15 cellular contexts compared by ENCODE assay signal in genomic region chr15:98715890-98716443, GRCh38.
A peak's percentile ranks its signal among the peaks of the same experiment; 100 is the strongest.
DNase-seq lines count a peak whose midpoint lies in the region; TF ChIP-seq lines count a peak whose summit lies in the region.
"Had no signal": no experiment of that assay in that cellular context is flagged by ENCODE, and none has a peak within 500 bp of the region (broad histone marks: within the 10 kb centered on the region; RNA-seq: fewer than 3 reads in every experiment).

No MANE protein-coding gene starts in this region.

- no peaks in the 10 kb centered on the region for H3F3A ChIP-seq in Loucy (ENCODE audit: low read depth)

- TF ChIP-seq CTCF in Loucy (conservative IDR thresholded peaks at IDR 0.05; ENCODE audit: low read length), result no peak
- no peak for TF ChIP-seq CTCF in chondrocyte (IDR thresholded peaks at IDR 0.05)
- TF ChIP-seq CTCF in sigmoid colon (IDR thresholded peaks at IDR 0.05), result no peak
- no peak for TF ChIP-seq CTCF in HFFc6 (IDR thresholded peaks at IDR 0.05)
- no peak for TF ChIP-seq CTCF in osteocyte (IDR thresholded peaks at IDR 0.05)

- peak overlapping the region; percentile 30 for H3K4me2 ChIP-seq in Loucy (ENCODE audit: low read depth, low read length, poor library complexity, severe bottlenecking)

- no peak overlapping the region for H3K4me3 ChIP-seq in Loucy (ENCODE audit: low read length, poor library complexity, severe bottlenecking)
- H3K4me3 ChIP-seq in sigmoid colon, result no peak overlapping the region
- H3K4me3 ChIP-seq: lung, skin epidermis had no signal

- peaks cover 4% of the 10 kb centered on the region; the same call in 1 of the 2 replicates for H3K9me3 ChIP-seq in Loucy (ENCODE audit: insufficient read depth, low read depth, low read length)
- no peaks in the 10 kb centered on the region for H3K9me3 ChIP-seq in sigmoid colon

- TF ChIP-seq EP300 in sigmoid colon (IDR thresholded peaks at IDR 0.05), result no peak

- H3K4me1 Mint-ChIP-seq in activated T-cell treated with anti-CD3 and anti-CD28 coated beads, Interleukin-2, amount 50 U/mL, for 24 hours (ENCODE audit: low read depth), result peaks cover 73% of the 10 kb centered on the region
- H3K4me1 Mint-ChIP-seq in chondrocyte (ENCODE audit: low read depth), result peaks cover 65% of the 10 kb centered on the region
- H3K4me1 Mint-ChIP-seq in HFFc6 (ENCODE audit: low read depth), result peaks cover 72% of the 10 kb centered on the region
- peaks cover 75% of the 10 kb centered on the region for H3K4me1 Mint-ChIP-seq in osteocyte (ENCODE audit: unreplicated experiment)

- peak overlapping the region; percentile 36 for H3K27ac Mint-ChIP-seq in activated T-cell treated with anti-CD3 and anti-CD28 coated beads, Interleukin-2, amount 50 U/mL, for 24 hours
- H3K27ac Mint-ChIP-seq in chondrocyte (ENCODE audit: unreplicated experiment) (peak overlapping the region; percentile 46), HFFc6 (no peak overlapping the region), osteocyte (ENCODE audit: unreplicated experiment) (no peak overlapping the region)

- peaks cover 20% of the 10 kb centered on the region for H4K20me1 ChIP-seq in Loucy (ENCODE audit: insufficient read depth, low read length, poor library complexity, severe bottlenecking)

- H3K27me3 ChIP-seq in Loucy (ENCODE audit: insufficient read depth, low read length, poor library complexity, severe bottlenecking) (no peaks in the 10 kb centered on the region), sigmoid colon (no peaks in the 10 kb centered on the region)

- H3K36me3 Mint-ChIP-seq in activated T-cell treated with anti-CD3 and anti-CD28 coated beads, Interleukin-2, amount 50 U/mL, for 24 hours (ENCODE audit: low read depth), result peaks cover 15% of the 10 kb centered on the region
- H3K36me3 Mint-ChIP-seq in chondrocyte (ENCODE audit: low read depth), result peaks cover 9% of the 10 kb centered on the region
- peaks cover 16% of the 10 kb centered on the region for H3K36me3 Mint-ChIP-seq in HFFc6 (ENCODE audit: low read depth)
- H3K36me3 Mint-ChIP-seq in osteocyte (ENCODE audit: unreplicated experiment), result peaks cover 18% of the 10 kb centered on the region

- intact Hi-C loops in sigmoid colon (cut with DNase I), result no loop called here

- no peaks in the 10 kb centered on the region for H3K9me2 ChIP-seq in Loucy (replicated peaks; ENCODE audit: low read depth, low read length)

- peaks cover 100% of the 10 kb centered on the region for H3K79me2 ChIP-seq in Loucy (ENCODE audit: insufficient read depth, low read length)

- H3K36me3 ChIP-seq in Loucy (ENCODE audit: insufficient read depth, low read length) (peaks cover 14% of the 10 kb centered on the region; the same call in 1 of the 2 replicates), sigmoid colon (peaks cover 0 to 8% (median 0%) of the 10 kb centered on the region in 4 donors)

- H3K9ac ChIP-seq in Loucy (ENCODE audit: low read depth, low read length, poor library complexity, severe bottlenecking), result no peak overlapping the region

- WGBS in sigmoid colon, 2 donors, result 55 to 81% methylated on average over 9 of the region's 9 CpGs

- TF ChIP-seq POLR2A in sigmoid colon (IDR thresholded peaks at IDR 0.05), result no peak

- H2AFZ ChIP-seq in Loucy (ENCODE audit: low read length), result no peak overlapping the region

- H3K27me3 Mint-ChIP-seq in activated T-cell treated with anti-CD3 and anti-CD28 coated beads, Interleukin-2, amount 50 U/mL, for 24 hours, result no peaks in the 10 kb centered on the region
- H3K27me3 Mint-ChIP-seq in chondrocyte (ENCODE audit: low read depth) (no peaks in the 10 kb centered on the region), HFFc6 (ENCODE audit: insufficient read depth) (peaks cover 2% of the 10 kb centered on the region; the same call in 1 of the 2 replicates), osteocyte (ENCODE audit: unreplicated experiment) (no peaks in the 10 kb centered on the region)

- H3K9me3 Mint-ChIP-seq in activated T-cell treated with anti-CD3 and anti-CD28 coated beads, Interleukin-2, amount 50 U/mL, for 24 hours, result peaks cover 6% of the 10 kb centered on the region
- H3K9me3 Mint-ChIP-seq in chondrocyte (ENCODE audit: low read depth), result peaks cover 10% of the 10 kb centered on the region
- peaks cover 13% of the 10 kb centered on the region for H3K9me3 Mint-ChIP-seq in HFFc6
- peaks cover 9% of the 10 kb centered on the region for H3K9me3 Mint-ChIP-seq in osteocyte (ENCODE audit: unreplicated experiment)

- H3K4me3 Mint-ChIP-seq in activated T-cell treated with anti-CD3 and anti-CD28 coated beads, Interleukin-2, amount 50 U/mL, for 24 hours, result no peak overlapping the region
- H3K4me3 Mint-ChIP-seq in chondrocyte (ENCODE audit: unreplicated experiment) (no peak overlapping the region), HFFc6 (no peak overlapping the region), osteocyte (ENCODE audit: unreplicated experiment) (no peak overlapping the region)

- DNase-seq in activated T-cell treated with anti-CD3 and anti-CD28 coated beads, Interleukin-2, amount 50 U/mL, for 24 hours, result no peak
- DNase-seq in activated T-cell treated with anti-CD3 and anti-CD28 coated beads for 4 hours (no peak), chondrocyte (ENCODE audit: low spot score) (no peak), sigmoid colon (no peak), HFFc6 (no peak), osteocyte (ENCODE audit: extremely low spot score, unreplicated experiment) (no peak), RKO (ENCODE audit: low spot score) (no peak)
- DNase-seq: activated CD8-positive, alpha-beta memory T cell treated with anti-CD3 and anti-CD28 coated beads, Interleukin-2, amount 50 U/mL, for 4 hours; IMR-90; NCI-H1092; NCI-H2171; NK-92 treated with Interleukin-12 subunit alpha and Interleukin-12 subunit beta, amount 100 ng/mL, for 24 hours had no signal

- H3K27ac ChIP-seq in sigmoid colon, result peak overlapping the region in 3 of 4 donors; percentile 67 to 82 (median 74)

- peaks cover 65% of the 10 kb centered on the region for H3K4me1 ChIP-seq in Loucy (ENCODE audit: insufficient read depth, low read length, poor library complexity, severe bottlenecking)
- H3K4me1 ChIP-seq in sigmoid colon, result peaks cover 0 to 81% (median 77%) of the 10 kb centered on the region in 4 donors

Comparison
In these comparisons a context has a peak if more than half of its experiments do, and no peak if none do; other contexts are left out.
1. H3K27ac Mint-ChIP-seq: peak in activated T-cell treated with anti-CD3 and anti-CD28 coated beads, Interleukin-2, amount 50 U/mL, for 24 hours (single experiment) and chondrocyte (single experiment); none in HFFc6 (single experiment) and osteocyte (single experiment).